In the genomic region with DNA sequence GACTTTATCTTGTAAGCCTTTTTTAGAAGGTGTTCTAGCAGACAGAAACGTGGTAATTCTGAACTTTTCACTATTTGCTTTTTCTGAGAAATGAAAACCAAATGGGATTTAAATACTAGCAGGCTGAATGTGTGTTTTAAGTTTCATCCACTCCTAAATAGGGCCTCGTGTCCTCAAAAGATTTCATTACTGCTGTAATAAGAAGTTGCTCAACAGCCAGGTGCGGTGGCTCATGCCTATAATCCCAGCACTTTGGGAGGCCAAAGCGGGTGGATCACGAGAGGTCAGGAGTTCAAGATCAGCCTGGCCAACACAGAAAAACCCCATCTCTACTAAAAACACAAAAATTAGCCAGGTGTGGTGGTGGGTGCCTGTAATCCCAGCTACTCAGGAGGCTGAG, we compare ENCODE assay signal across 14 cellular contexts. TPM values are rescaled to one million over a fixed set of nuclear protein-coding genes. Genes with fewer than 3 reads are reported as not detected.
A peak's percentile ranks its signal among the peaks of the same experiment; 100 is the strongest.
DNase-seq lines count a peak whose midpoint lies in the region; ATAC-seq and TF ChIP-seq lines count a peak whose summit lies in the region.
"Had no signal": no experiment of that assay in that cellular context is flagged by ENCODE, and none has a peak within 500 bp of the region (broad histone marks: within the 10 kb centered on the region; RNA-seq: fewer than 3 reads in every experiment).

No MANE protein-coding gene starts in this region.

- CTCF ChIA-PET in RWPE1 (lab: Yijun Ruan, JAX): no interaction called here

- H3K27ac ChIP-seq in ascending aorta: peak overlapping the region; percentile 88 to 89
- H3K27ac ChIP-seq in tibial artery: peak overlapping the region; percentile 78 to 83
- no peak overlapping the region for H3K27ac ChIP-seq in RWPE1

- ATAC-seq in mucosa of descending colon: no peak
- ATAC-seq: stimulated activated memory B cell treated with anti-CD40 and anti-IgM and Interleukin-4, amounts not matched to agents 10 μg/mL and 1 μg/mL and 100 μg/mL, for 72 hours had no signal

- peak overlapping the region; percentile 97 for H3K27ac Mint-ChIP-seq in osteocyte (ENCODE audit: unreplicated experiment)
- H3K27ac Mint-ChIP-seq: B cell; stimulated activated memory B cell treated with anti-CD40 and anti-IgM and Interleukin-4, amounts not matched to agents 10 μg/mL and 1 μg/mL and 100 μg/mL, for 72 hours had no signal

- H3K4me1 ChIP-seq in ascending aorta: peaks cover 5 to 54% of the 10 kb centered on the region in 2 donors
- peaks cover 0 to 86% (median 44%) of the 10 kb centered on the region in 4 donors for H3K4me1 ChIP-seq in tibial artery
- no peaks in the 10 kb centered on the region for H3K4me1 ChIP-seq in mucosa of descending colon (ENCODE audit: low read depth)

- H3K4me1 Mint-ChIP-seq in osteocyte (ENCODE audit: unreplicated experiment): peaks cover 81% of the 10 kb centered on the region
- H3K4me1 Mint-ChIP-seq: B cell; stimulated activated memory B cell treated with anti-CD40 and anti-IgM and Interleukin-4, amounts not matched to agents 10 μg/mL and 1 μg/mL and 100 μg/mL, for 72 hours had no signal

- H3K36me3 ChIP-seq in ascending aorta (no peaks in the 10 kb centered on the region), tibial artery (no peaks in the 10 kb centered on the region), mucosa of descending colon (ENCODE audit: low read depth) (no peaks in the 10 kb centered on the region)

- POLR2A ChIA-PET in RWPE1 (lab: Yijun Ruan, JAX; ENCODE audit: low non-redundant PET): no interaction called here

- intact Hi-C loops in ascending aorta (cut with DNase I): loop anchor here (5.0 kb wide), 1 partner anchor 172 kb away; a partner anchor contains a TSS
- intact Hi-C loops in tibial artery (cut with DNase I; ENCODE audit: low total_unique reads): loop anchor here (10.0 kb wide), 1 partner anchor 74 kb away; no protein-coding TSS in a partner anchor
- intact Hi-C loops in mucosa of descending colon (cut with DNase I, micrococcal nuclease): no loop called here

- no peak overlapping the region for H3K4me3 ChIP-seq in ascending aorta
- H3K4me3 ChIP-seq in fibroblast of mammary gland (ENCODE audit: control insufficient read depth, low read depth, low read length): no peak overlapping the region
- H3K4me3 ChIP-seq in tibial artery: no peak overlapping the region
- H3K4me3 ChIP-seq in mucosa of descending colon: no peak overlapping the region

- H3K9me3 ChIP-seq in ascending aorta (no peaks in the 10 kb centered on the region), tibial artery (no peaks in the 10 kb centered on the region), mucosa of descending colon (no peaks in the 10 kb centered on the region)

- TF ChIP-seq CTCF in ascending aorta (IDR thresholded peaks at IDR 0.05): no peak
- TF ChIP-seq CTCF in fibroblast of mammary gland (conservative IDR thresholded peaks at IDR 0.05; ENCODE audit: control insufficient read depth, insufficient read depth, low read depth, low read length): no peak
- no peak for TF ChIP-seq CTCF in osteocyte (IDR thresholded peaks at IDR 0.05)
- TF ChIP-seq CTCF in tibial artery (IDR thresholded peaks at IDR 0.05): no peak
- TF ChIP-seq CTCF in RWPE1 (conservative IDR thresholded peaks at IDR 0.05; ENCODE audit: low read depth): no peak
- TF ChIP-seq CTCF in mucosa of descending colon (IDR thresholded peaks at IDR 0.05): no peak

- H3K27me3 ChIP-seq in ascending aorta: no peaks in the 10 kb centered on the region
- H3K27me3 ChIP-seq in tibial artery: no peaks in the 10 kb centered on the region

- H3K36me3 Mint-ChIP-seq in osteocyte (ENCODE audit: unreplicated experiment): peaks cover 5% of the 10 kb centered on the region
- H3K36me3 Mint-ChIP-seq: stimulated activated memory B cell treated with anti-CD40 and anti-IgM and Interleukin-4, amounts not matched to agents 10 μg/mL and 1 μg/mL and 100 μg/mL, for 72 hours had no signal

- DNase-seq in ascending aorta (ENCODE audit: low spot score in 2 of 2) (no peak), fibroblast of mammary gland (ENCODE audit: low read depth) (peak; percentile 59), osteocyte (ENCODE audit: extremely low spot score, unreplicated experiment) (no peak), tibial artery (peak in 1 of 2 donors; percentile 48), RWPE1 (ENCODE audit: low spot score) (no peak), mucosa of descending colon (no peak)
- DNase-seq in activated CD4-positive, alpha-beta T cell treated with anti-CD3 and anti-CD28 coated beads for 4 hours: no peak
- DNase-seq: hippocampal formation, Karpas-422, nucleus accumbens had no signal

- H3K4me3 Mint-ChIP-seq in osteocyte (ENCODE audit: unreplicated experiment): no peak overlapping the region
- H3K4me3 Mint-ChIP-seq: B cell; stimulated activated memory B cell treated with anti-CD40 and anti-IgM and Interleukin-4, amounts not matched to agents 10 μg/mL and 1 μg/mL and 100 μg/mL, for 72 hours had no signal

- peaks cover 4% of the 10 kb centered on the region for H3K27me3 Mint-ChIP-seq in osteocyte (ENCODE audit: unreplicated experiment)

- no peaks in the 10 kb centered on the region for H3K9me3 Mint-ChIP-seq in osteocyte (ENCODE audit: unreplicated experiment)
- H3K9me3 Mint-ChIP-seq: stimulated activated memory B cell treated with anti-CD40 and anti-IgM and Interleukin-4, amounts not matched to agents 10 μg/mL and 1 μg/mL and 100 μg/mL, for 72 hours had no signal

RNA-seq across cellular contexts. Expression of a gene that starts 44.6 kb away (rescaled TPM):
- total RNA-seq in ascending aorta (90.3 TPM), osteocyte (0.24 and 0.94 TPM in 2 replicates), mucosa of descending colon (1 to 10 TPM in 2 of 3 donors, under 1 TPM in 1; 0.55 to 6.1 (median 1.2) TPM)
- total RNA-seq: B cell, H1, kidney epithelial cell had no signal

RNA-seq across cellular contexts. Expression of a gene that starts 49.8 kb away (rescaled TPM):
- total RNA-seq in ascending aorta (6.0 TPM), osteocyte (1.0 and 1.6 TPM in 2 replicates), mucosa of descending colon (under 1 TPM; 0.22 to 0.63 (median 0.38) TPM)
- total RNA-seq: B cell, H1, kidney epithelial cell had no signal

Comparison
In these comparisons a context has a peak if more than half of its experiments do, and no peak if none do; other contexts are left out.
1. RNA of a gene that starts 44.6 kb away (total RNA-seq): 90.3 TPM in ascending aorta (single experiment); 0.55 to 6.1 TPM in mucosa of descending colon and 0.24 to 0.94 TPM in osteocyte; every median in the first group is over 10 times any median in the second.
2. intact Hi-C loops: an anchor here in ascending aorta (5.0 kb wide) and tibial artery (10.0 kb wide); none called in mucosa of descending colon.